8 cellular contexts compared by ENCODE assay signal in the genomic region with DNA sequence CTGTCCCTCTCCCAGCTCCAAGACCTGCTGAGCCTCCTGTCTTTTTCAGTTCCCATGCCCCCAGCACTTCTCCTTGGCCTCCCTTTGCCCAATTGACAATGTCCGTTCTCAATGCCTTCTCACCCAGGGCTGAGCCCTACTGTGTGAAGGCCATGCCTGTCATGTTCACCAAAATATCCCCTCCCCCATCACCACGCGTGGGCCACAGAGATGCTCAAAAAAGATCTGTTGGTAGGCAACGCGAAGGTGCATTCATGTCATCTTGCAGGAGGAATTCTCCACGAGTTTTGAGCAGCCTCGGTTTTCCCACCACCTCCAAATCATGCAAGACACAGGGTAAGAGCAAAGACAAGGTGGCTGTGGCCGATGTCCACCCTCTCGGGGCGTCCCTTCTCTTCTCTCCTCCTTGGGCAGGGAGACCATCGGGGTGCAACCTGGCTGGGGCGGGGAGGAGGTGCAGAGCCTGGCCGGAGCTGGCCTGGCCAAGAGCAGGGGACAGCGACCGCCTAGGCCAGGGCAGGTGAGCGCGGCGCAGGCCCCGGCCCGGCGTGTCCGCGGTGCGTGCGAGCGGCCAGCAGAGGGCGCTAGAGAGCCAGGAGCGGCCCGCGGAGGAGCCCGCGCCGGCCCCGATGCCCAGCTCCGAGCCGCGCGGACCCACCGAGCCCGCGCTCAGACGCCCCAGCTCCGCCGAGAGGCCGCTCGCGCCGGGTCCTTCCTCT. TPM values are rescaled to one million over a fixed set of nuclear protein-coding genes. Genes with fewer than 3 reads are reported as not detected.
A peak's percentile ranks its signal among the peaks of the same experiment; 100 is the strongest.
DNase-seq lines count a peak whose midpoint lies in the region; ATAC-seq and TF ChIP-seq lines count a peak whose summit lies in the region.
"Not testable (repeated sequence)": the region's sequence is repeated elsewhere in the genome, so short reads cannot be mapped to it uniquely, and the experiment has no call there.

No MANE protein-coding gene starts in this region.

- H3K4me3 ChIP-seq in SJCRH30: not testable (repeated sequence)
- H3K4me3 ChIP-seq in thyroid gland (replicated peaks in 1 of 3): peak overlapping the region in 1 of 3 donors; percentile 24

- H3K27me3 ChIP-seq in SJCRH30, thyroid gland: not testable (repeated sequence)

- 45 to 70% methylated on average over 7 to 17 of the region's 48 CpGs for WGBS in thyroid gland, 2 donors

- TF ChIP-seq CTCF in thyroid gland (IDR thresholded peaks at IDR 0.05): peak in 5 of 6 experiments; percentile 18 to 87 (median 68)

- DNase-seq in Daoy (ENCODE audit: low read depth) (peak; percentile 63), LoVo (ENCODE audit: low spot score) (peak; percentile 70), SJCRH30 (peak; percentile 12 to 56), activated T-cell treated with anti-CD3 and anti-CD28 coated beads for 24 hours (ENCODE audit: low read depth) (peak; percentile 51), dermis blood vessel endothelial cell (peak; percentile 60), iris pigment epithelial cell (ENCODE audit: low read depth) (peak; percentile 12), sciatic nerve (ENCODE audit: low spot score) (peak; percentile 73), thyroid gland (peak; percentile 55 to 64)

- not testable (repeated sequence) for H3K27ac ChIP-seq in SJCRH30, thyroid gland

- not testable (repeated sequence) for H3K36me3 ChIP-seq in SJCRH30, thyroid gland

- TF ChIP-seq POLR2A in thyroid gland (IDR thresholded peaks at IDR 0.05): not testable (repeated sequence)

- intact Hi-C loops in sciatic nerve (cut with DNase I): not testable (repeated sequence)
- intact Hi-C loops in thyroid gland (cut with DNase I): loop anchor here (10.0 kb wide), 1 partner anchor 96 kb away; no protein-coding TSS in a partner anchor

- not testable (repeated sequence) for ATAC-seq in sciatic nerve

- not testable (repeated sequence) for H3K4me1 ChIP-seq in SJCRH30, thyroid gland

- H3K9me3 ChIP-seq in SJCRH30 (replicated peaks); thyroid gland: not testable (repeated sequence)

RNA-seq across cellular contexts. Expression of gene KRTAP5-11, which starts 56.3 kb away (rescaled TPM):
- total RNA-seq in Daoy (2014; rRNA removed; shearing (Covaris generic)): not detected in 2 replicates
- not detected in 2 replicates for total RNA-seq in SJCRH30 (2014; rRNA removed; shearing (Covaris generic))
- total RNA-seq in dermis blood vessel endothelial cell (not detected in 2 replicates), sciatic nerve (not detected), thyroid gland (not detected)

Comparison
In these comparisons a context has a peak if more than half of its experiments do, and no peak if none do; other contexts are left out.
1. DNase-seq: peak in every context shown above with its lines; median percentile 73 in sciatic nerve; 70 in LoVo; 63 in Daoy; 60 in dermis blood vessel endothelial cell; 60 in thyroid gland; 51 in activated T-cell treated with anti-CD3 and anti-CD28 coated beads for 24 hours; 34 in SJCRH30; 12 in iris pigment epithelial cell.